ENCODE assay signal across 18 cellular contexts in the genomic region with DNA sequence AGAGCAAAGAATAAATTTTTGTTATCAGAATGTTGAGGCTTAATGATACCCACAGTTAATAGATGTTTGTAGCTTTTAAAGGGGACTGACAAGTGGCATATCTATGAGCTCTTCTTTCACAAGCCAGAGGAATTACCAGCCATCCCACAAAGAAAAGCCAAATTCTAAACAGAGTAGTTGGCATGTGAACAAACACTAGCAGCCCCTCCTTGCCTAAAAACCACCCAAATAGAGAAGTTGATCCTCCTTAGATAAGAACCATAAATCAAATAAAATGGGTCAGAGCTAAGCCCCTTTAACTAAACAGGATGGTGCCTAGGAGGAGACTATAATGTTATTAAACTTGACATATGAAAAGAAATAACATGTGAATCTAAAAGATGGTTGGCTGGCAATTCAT. TPM values are rescaled to one million over a fixed set of nuclear protein-coding genes. Genes with fewer than 3 reads are reported as not detected.
A peak's percentile ranks its signal among the peaks of the same experiment; 100 is the strongest.
DNase-seq lines count a peak whose midpoint lies in the region; ATAC-seq, FAIRE-seq and TF ChIP-seq lines count a peak whose summit lies in the region.
"Had no signal": no experiment of that assay in that cellular context is flagged by ENCODE, and none has a peak within 500 bp of the region (broad histone marks: within the 10 kb centered on the region; RNA-seq: fewer than 3 reads in every experiment).

No MANE protein-coding gene starts in this region.

- no peaks in the 10 kb centered on the region for H4K20me1 ChIP-seq in osteoblast (ENCODE audit: insufficient read depth, low read length)
- no peaks in the 10 kb centered on the region for H4K20me1 ChIP-seq in HepG2 (ENCODE audit: insufficient read depth, low read length)

- TF ChIP-seq CTCF in CD8-positive, alpha-beta T cell (IDR thresholded peaks at IDR 0.05): no peak
- no peak for TF ChIP-seq CTCF in osteoblast (IDR thresholded peaks at IDR 0.05; ENCODE audit: extremely low read depth, low read depth, low read length)
- no peak for TF ChIP-seq CTCF in upper lobe of left lung (IDR thresholded peaks at IDR 0.05)
- TF ChIP-seq CTCF in HepG2 (CRISPR knock-in tag; IDR thresholded peaks at IDR 0.05): no peak

- H3K4me1 ChIP-seq in CD8-positive, alpha-beta T cell (ENCODE audit: insufficient read depth, low read length): peaks cover 65% of the 10 kb centered on the region
- H3K4me1 ChIP-seq in osteoblast (ENCODE audit: insufficient read depth, low read length): peaks cover 16% of the 10 kb centered on the region
- peaks cover 0 to 13% (median 0%) of the 10 kb centered on the region in 4 donors for H3K4me1 ChIP-seq in upper lobe of left lung
- peaks cover 32% of the 10 kb centered on the region for H3K4me1 ChIP-seq in HepG2 (ENCODE audit: insufficient read depth, low read length)
- H3K4me1 ChIP-seq: foreskin keratinocyte had no signal

- peaks cover 80% of the 10 kb centered on the region for H3K4me1 Mint-ChIP-seq in CD8-positive, alpha-beta T cell (ENCODE audit: low read depth)
- peaks cover 82% of the 10 kb centered on the region for H3K4me1 Mint-ChIP-seq in activated naive CD8-positive, alpha-beta T cell (ENCODE audit: low read depth)

- intact Hi-C loops in CD8-positive, alpha-beta T cell (cut with DNase I, micrococcal nuclease): loop anchor here in 1 of 2 experiments (5.0 kb wide), 1 partner anchor 33 kb away; no protein-coding TSS in a partner anchor
- intact Hi-C loops in HepG2 (cut with micrococcal nuclease; ENCODE audit: unreplicated experiment): no loop called here

- H2AFZ ChIP-seq in osteoblast (ENCODE audit: low read length) (no peak overlapping the region), HepG2 (ENCODE audit: low read length) (no peak overlapping the region)

- H3K36me3 Mint-ChIP-seq in CD8-positive, alpha-beta T cell: peaks cover 70% of the 10 kb centered on the region
- H3K36me3 Mint-ChIP-seq in activated naive CD8-positive, alpha-beta T cell: peaks cover 21% of the 10 kb centered on the region

- H3K36me3 ChIP-seq in CD8-positive, alpha-beta T cell (ENCODE audit: insufficient read depth, low read length): peaks cover 15% of the 10 kb centered on the region
- H3K36me3 ChIP-seq in osteoblast (ENCODE audit: insufficient read depth, low read length) (peaks cover 4% of the 10 kb centered on the region), upper lobe of left lung (peaks cover 0 to 28% (median 8%) of the 10 kb centered on the region in 4 donors), HepG2 (replicated peaks in 1 of 2; ENCODE audit: control insufficient read depth in 1 of 2, insufficient read depth in 2 of 2, low read length in 2 of 2) (no peaks in the 10 kb centered on the region)

- BruUV-seq in HepG2 (replicated peaks; lab: Mats Ljungman, UMichigan): no TSS peak

- ATAC-seq in CD8-positive, alpha-beta T cell: no peak
- no peak for ATAC-seq in upper lobe of left lung (ENCODE audit: low FRiP score in 2 of 2)
- ATAC-seq in HepG2: no peak
- ATAC-seq: foreskin keratinocyte, left ventricle myocardium superior had no signal

- CTCF ChIA-PET in CD8-positive, alpha-beta T cell (lab: Charles Lee): interaction anchor here (0.5 to 2.6 kb wide), 5 partner anchors 10 to 66 kb away, joined by 3 to 11 read pairs (median 3); no protein-coding TSS in a partner anchor
- CTCF ChIA-PET in HepG2 (lab: Yijun Ruan, JAX; ENCODE audit: low intra/inter-chr PET ratio, low total read pairs): no interaction called here

- H3K79me2 ChIP-seq in osteoblast (ENCODE audit: insufficient read depth, low read length) (peaks cover 45% of the 10 kb centered on the region), HepG2 (ENCODE audit: insufficient read depth, low read length) (no peaks in the 10 kb centered on the region)

- H3K27ac Mint-ChIP-seq in CD8-positive, alpha-beta T cell: peak overlapping the region; percentile 77
- peak overlapping the region; percentile 78 for H3K27ac Mint-ChIP-seq in activated naive CD8-positive, alpha-beta T cell
- H3K27ac Mint-ChIP-seq: activated B cell treated with CpG ODN at 0.5 μM for 24 hours had no signal

- no peak for FAIRE-seq in HepG2 (lab: Jason Lieb, UNC)
- FAIRE-seq: colon had no signal

- H3K4me3 Mint-ChIP-seq in CD8-positive, alpha-beta T cell: no peak overlapping the region
- H3K4me3 Mint-ChIP-seq in activated naive CD8-positive, alpha-beta T cell: peak overlapping the region; percentile 44
- H3K4me3 Mint-ChIP-seq: activated B cell treated with CpG ODN at 0.5 μM for 24 hours had no signal

- no peak for DNase-seq in CD8-positive, alpha-beta T cell
- DNase-seq in MV-4-11 (lab: John Stamatoyannopoulos, UW): peak; percentile 30
- DNase-seq in osteoblast (ENCODE audit: insufficient read length, low spot score, missing footprints): no peak
- no peak for DNase-seq in upper lobe of left lung
- no peak for DNase-seq in HepG2 (ENCODE audit: low spot score)
- no peak for DNase-seq in SIG-M5 (lab: John Stamatoyannopoulos, UW)
- DNase-seq in SIG-M5 treated with dmso at 0.1 percent for 504 hours (lab: John Stamatoyannopoulos, UW; ENCODE audit: unreplicated experiment): no peak
- DNase-seq: activated B cell treated with CpG ODN at 0.5 μM for 24 hours; activated effector memory CD4-positive, alpha-beta T cell treated with anti-CD3 and anti-CD28 coated beads, Interleukin-2, amount 50 U/mL, for 16 hours; COR-L47; foreskin keratinocyte; left ventricle myocardium superior; NCI-H187; NCI-H524; posterior cingulate gyrus; SW 1271 had no signal

- TF ChIP-seq POLR2A in upper lobe of left lung (IDR thresholded peaks at IDR 0.05): no peak
- TF ChIP-seq POLR2A in HepG2 (IDR thresholded peaks at IDR 0.05; ENCODE audit: insufficient read depth in 1 of 2, low read depth in 2 of 2, low read length in 2 of 2): no peak

- TF ChIP-seq EP300 in upper lobe of left lung (IDR thresholded peaks at IDR 0.05) (no peak), HepG2 (IDR thresholded peaks at IDR 0.05; ENCODE audit: low read depth in 2 of 2, low read length in 2 of 2) (no peak), HepG2 (CRISPR knock-in tag; IDR thresholded peaks at IDR 0.05; ENCODE audit: borderline replicate concordance) (no peak)

- H3K4me2 ChIP-seq in osteoblast (ENCODE audit: insufficient read depth, low read length): no peak overlapping the region
- no peak overlapping the region for H3K4me2 ChIP-seq in HepG2 (ENCODE audit: low read depth, low read length)

- no peak overlapping the region for H3K27ac ChIP-seq in CD8-positive, alpha-beta T cell (ENCODE audit: low read depth, low read length)
- H3K27ac ChIP-seq in osteoblast (ENCODE audit: low read depth, low read length): peak overlapping the region; percentile 86
- H3K27ac ChIP-seq in upper lobe of left lung: no peak overlapping the region
- no peak overlapping the region for H3K27ac ChIP-seq in HepG2 (ENCODE audit: extremely low read length, insufficient read depth, low read length)
- H3K27ac ChIP-seq: foreskin keratinocyte had no signal

- no peaks in the 10 kb centered on the region for H3K27me3 Mint-ChIP-seq in CD8-positive, alpha-beta T cell (ENCODE audit: low read depth)
- no peaks in the 10 kb centered on the region for H3K27me3 Mint-ChIP-seq in activated naive CD8-positive, alpha-beta T cell
- H3K27me3 Mint-ChIP-seq: activated B cell treated with CpG ODN at 0.5 μM for 24 hours had no signal

- H3K4me3 ChIP-seq in CD8-positive, alpha-beta T cell (ENCODE audit: low read depth, low read length): no peak overlapping the region
- no peak overlapping the region for H3K4me3 ChIP-seq in osteoblast (ENCODE audit: insufficient read depth, low read length)
- H3K4me3 ChIP-seq in upper lobe of left lung: no peak overlapping the region
- no peak overlapping the region for H3K4me3 ChIP-seq in HepG2 (replicated peaks in 1 of 3; ENCODE audit: insufficient read depth in 1 of 3, low read depth in 2 of 3, low read length in 3 of 3)

- H3K9me3 ChIP-seq in CD8-positive, alpha-beta T cell (ENCODE audit: low read length): no peaks in the 10 kb centered on the region
- H3K9me3 ChIP-seq in osteoblast (ENCODE audit: low read depth, low read length) (no peaks in the 10 kb centered on the region), upper lobe of left lung (no peaks in the 10 kb centered on the region), HepG2 (ENCODE audit: low read length) (no peaks in the 10 kb centered on the region)

- POLR2A ChIA-PET in CD8-positive, alpha-beta T cell (lab: Charles Lee): interaction anchor here (0.9 to 1.4 kb wide), 2 partner anchors 13 to 20 kb away, joined by 4 to 6 read pairs; no protein-coding TSS in a partner anchor
- POLR2A ChIA-PET in HepG2 (lab: Yijun Ruan, JAX): no interaction called here

- no peak for TF ChIP-seq RAD21 in HepG2 (CRISPR knock-in tag; IDR thresholded peaks at IDR 0.05)

- no peaks in the 10 kb centered on the region for H3K9me3 Mint-ChIP-seq in CD8-positive, alpha-beta T cell
- H3K9me3 Mint-ChIP-seq in activated naive CD8-positive, alpha-beta T cell (ENCODE audit: low read depth): no peaks in the 10 kb centered on the region
- H3K9me3 Mint-ChIP-seq: activated B cell treated with CpG ODN at 0.5 μM for 24 hours had no signal

- H3K9ac ChIP-seq in HepG2 (ENCODE audit: insufficient read depth, low read depth, low read length): no peak overlapping the region

- in situ Hi-C loops in HepG2 (cut with HindIII; ENCODE audit: extremely low pct_ligation_motif_present, low pct_unique_long_range_greater_than_20kb): loop anchor here (10.0 kb wide), 1 partner anchor 61 kb away; a partner anchor contains a TSS

- H3K27me3 ChIP-seq in CD8-positive, alpha-beta T cell (ENCODE audit: insufficient read depth, low read length): no peaks in the 10 kb centered on the region
- no peaks in the 10 kb centered on the region for H3K27me3 ChIP-seq in osteoblast (ENCODE audit: insufficient read depth, low read length)
- H3K27me3 ChIP-seq in upper lobe of left lung: no peaks in the 10 kb centered on the region
- H3K27me3 ChIP-seq in HepG2 (ENCODE audit: control insufficient read depth in 1 of 2, insufficient read depth in 2 of 2, low read length in 2 of 2): no peaks in the 10 kb centered on the region
- H3K27me3 ChIP-seq: foreskin keratinocyte had no signal

RNA-seq across cellular contexts. Expression of a gene that starts 11.4 kb away (rescaled TPM):
- total RNA-seq in CD8-positive, alpha-beta T cell: 10 to 100 TPM; 28.1 to 31.3 TPM
- total RNA-seq in osteoblast (8.5 and 14.5 TPM in 2 replicates), upper lobe of left lung (10 to 100 TPM; 17.2 to 52.8 (median 34.1) TPM), HepG2 (2016; rRNA removed; fragmentation: Illumina TruSeq; extraction: Trizol) (0.90 and 1.7 TPM in 2 replicates)
- 0.81 and 0.88 TPM in 2 replicates for total RNA-seq in HepG2 (2016; cell fraction: cytosol; rRNA removed; fragmentation: Illumina TruSeq; extraction: Trizol; ENCODE audit: low read depth)
- 1.2 and 1.6 TPM in 2 replicates for total RNA-seq in HepG2 (2016; cell fraction: insoluble cytoplasmic fraction; rRNA removed; fragmentation: Illumina TruSeq; extraction: Trizol)
- 1.00 and 1.0 TPM in 2 replicates for total RNA-seq in HepG2 (2016; cell fraction: membrane; rRNA removed; fragmentation: Illumina TruSeq; extraction: Trizol)
- 2.7 and 3.1 TPM in 2 replicates for total RNA-seq in HepG2 (2016; cell fraction: nucleus; rRNA removed; fragmentation: Illumina TruSeq; extraction: Trizol)
- 3.5 and 4.5 TPM in 2 replicates for polyA plus RNA-seq in HepG2 (2011; rRNA removed)
- polyA plus RNA-seq in HepG2 (2011; cell fraction: cytosol; rRNA removed): 2.2 and 2.3 TPM in 2 replicates
- 8.0 and 10.5 TPM in 2 replicates for polyA plus RNA-seq in HepG2 (2011; cell fraction: nucleus; rRNA removed)
- polyA plus RNA-seq in HepG2 (2012): 1.6 and 2.2 TPM in 2 replicates
- polyA plus RNA-seq in HepG2 (2016; cell fraction: cytosol; fragmentation: Illumina TruSeq; extraction: Trizol; ENCODE audit: low read depth): 0.48 and 0.66 TPM in 2 replicates
- polyA plus RNA-seq in HepG2 (2016; cell fraction: insoluble cytoplasmic fraction; fragmentation: Illumina TruSeq; extraction: Trizol; ENCODE audit: low read depth): 1.7 TPM in 2 replicates
- polyA plus RNA-seq in HepG2 (2016; cell fraction: membrane; fragmentation: Illumina TruSeq; extraction: Trizol; ENCODE audit: low read depth): 1.1 and 1.2 TPM in 2 replicates
- polyA plus RNA-seq in HepG2 (2016; cell fraction: nucleus; fragmentation: Illumina TruSeq; extraction: Trizol; ENCODE audit: insufficient read depth, low read depth): 5.5 and 6.2 TPM in 2 replicates
- 3.6 and 4.9 TPM in 2 replicates for polyA minus RNA-seq in HepG2 (2011; rRNA and poly(A)+ RNA removed; ENCODE audit: low replicate concordance)
- 0.79 and 1.2 TPM in 2 replicates for polyA minus RNA-seq in HepG2 (2011; cell fraction: cytosol; rRNA and poly(A)+ RNA removed)
- polyA minus RNA-seq in HepG2 (2011; cell fraction: nucleus; rRNA and poly(A)+ RNA removed): 5.9 and 9.4 TPM in 2 replicates

RNA-seq across cellular contexts. Expression of a gene that starts 14.6 kb away (rescaled TPM):
- 10 to 100 TPM; 56.1 to 56.5 TPM for total RNA-seq in CD8-positive, alpha-beta T cell
- 61.2 and 62.5 TPM in 2 replicates for total RNA-seq in osteoblast
- 10 to 100 TPM; 21.0 to 53.2 (median 40.9) TPM for total RNA-seq in upper lobe of left lung
- total RNA-seq in HepG2 (2016; rRNA removed; fragmentation: Illumina TruSeq; extraction: Trizol): 38.6 and 48.5 TPM in 2 replicates
- total RNA-seq in HepG2 (2016; cell fraction: cytosol; rRNA removed; fragmentation: Illumina TruSeq; extraction: Trizol; ENCODE audit: low read depth): 4.6 and 4.8 TPM in 2 replicates
- 38.4 and 45.8 TPM in 2 replicates for total RNA-seq in HepG2 (2016; cell fraction: insoluble cytoplasmic fraction; rRNA removed; fragmentation: Illumina TruSeq; extraction: Trizol)
- 26.4 and 28.6 TPM in 2 replicates for total RNA-seq in HepG2 (2016; cell fraction: membrane; rRNA removed; fragmentation: Illumina TruSeq; extraction: Trizol)
- total RNA-seq in HepG2 (2016; cell fraction: nucleus; rRNA removed; fragmentation: Illumina TruSeq; extraction: Trizol): 39.6 and 42.4 TPM in 2 replicates
- polyA plus RNA-seq in HepG2 (2011; rRNA removed): 10.9 and 13.5 TPM in 2 replicates
- 6.3 and 10.1 TPM in 2 replicates for polyA plus RNA-seq in HepG2 (2011; cell fraction: cytosol; rRNA removed)
- polyA plus RNA-seq in HepG2 (2011; cell fraction: nucleus; rRNA removed): 9.4 and 11.5 TPM in 2 replicates
- 14.2 and 16.4 TPM in 2 replicates for polyA plus RNA-seq in HepG2 (2012)
- polyA plus RNA-seq in HepG2 (2016; cell fraction: cytosol; fragmentation: Illumina TruSeq; extraction: Trizol; ENCODE audit: low read depth): 2.6 and 2.8 TPM in 2 replicates
- 39.1 and 39.4 TPM in 2 replicates for polyA plus RNA-seq in HepG2 (2016; cell fraction: insoluble cytoplasmic fraction; fragmentation: Illumina TruSeq; extraction: Trizol; ENCODE audit: low read depth)
- 12.9 and 14.8 TPM in 2 replicates for polyA plus RNA-seq in HepG2 (2016; cell fraction: membrane; fragmentation: Illumina TruSeq; extraction: Trizol; ENCODE audit: low read depth)
- 42.3 and 45.0 TPM in 2 replicates for polyA plus RNA-seq in HepG2 (2016; cell fraction: nucleus; fragmentation: Illumina TruSeq; extraction: Trizol; ENCODE audit: insufficient read depth, low read depth)
- 11.3 and 31.2 TPM in 2 replicates for polyA minus RNA-seq in HepG2 (2011; rRNA and poly(A)+ RNA removed; ENCODE audit: low replicate concordance)
- 12.8 and 13.7 TPM in 2 replicates for polyA minus RNA-seq in HepG2 (2011; cell fraction: cytosol; rRNA and poly(A)+ RNA removed)
- 38.5 and 43.5 TPM in 2 replicates for polyA minus RNA-seq in HepG2 (2011; cell fraction: nucleus; rRNA and poly(A)+ RNA removed)

RNA-seq across cellular contexts. Expression of a gene that starts 56.3 kb away (rescaled TPM):
- total RNA-seq in CD8-positive, alpha-beta T cell: not detected
- total RNA-seq in osteoblast: not detected in 2 replicates
- not detected for total RNA-seq in upper lobe of left lung
- total RNA-seq in HepG2 (2016; rRNA removed; fragmentation: Illumina TruSeq; extraction: Trizol): not detected in 2 replicates
- not detected in 2 replicates for total RNA-seq in HepG2 (2016; cell fraction: cytosol; rRNA removed; fragmentation: Illumina TruSeq; extraction: Trizol; ENCODE audit: low read depth)
- not detected in 2 replicates for total RNA-seq in HepG2 (2016; cell fraction: insoluble cytoplasmic fraction; rRNA removed; fragmentation: Illumina TruSeq; extraction: Trizol)
- total RNA-seq in HepG2 (2016; cell fraction: membrane; rRNA removed; fragmentation: Illumina TruSeq; extraction: Trizol): not detected in 2 replicates
- total RNA-seq in HepG2 (2016; cell fraction: nucleus; rRNA removed; fragmentation: Illumina TruSeq; extraction: Trizol): not detected in 2 replicates
- polyA plus RNA-seq in HepG2 (2011; rRNA removed): 0.08 TPM in 1 of 2 replicates, not detected in the other
- polyA plus RNA-seq in HepG2 (2011; cell fraction: cytosol; rRNA removed): not detected in 2 replicates
- polyA plus RNA-seq in HepG2 (2011; cell fraction: nucleus; rRNA removed): not detected in 2 replicates
- polyA plus RNA-seq in HepG2 (2012): not detected in 2 replicates
- not detected in 2 replicates for polyA plus RNA-seq in HepG2 (2016; cell fraction: cytosol; fragmentation: Illumina TruSeq; extraction: Trizol; ENCODE audit: low read depth)
- polyA plus RNA-seq in HepG2 (2016; cell fraction: insoluble cytoplasmic fraction; fragmentation: Illumina TruSeq; extraction: Trizol; ENCODE audit: low read depth): not detected in 2 replicates
- polyA plus RNA-seq in HepG2 (2016; cell fraction: membrane; fragmentation: Illumina TruSeq; extraction: Trizol; ENCODE audit: low read depth): not detected in 2 replicates
- polyA plus RNA-seq in HepG2 (2016; cell fraction: nucleus; fragmentation: Illumina TruSeq; extraction: Trizol; ENCODE audit: insufficient read depth, low read depth): not detected in 2 replicates
- polyA minus RNA-seq in HepG2 (2011; rRNA and poly(A)+ RNA removed; ENCODE audit: low replicate concordance): not detected in 2 replicates
- polyA minus RNA-seq in HepG2 (2011; cell fraction: cytosol; rRNA and poly(A)+ RNA removed): not detected in 2 replicates
- polyA minus RNA-seq in HepG2 (2011; cell fraction: nucleus; rRNA and poly(A)+ RNA removed): not detected in 2 replicates
- total RNA-seq: foreskin keratinocyte, left ventricle myocardium superior had no signal
- polyA plus RNA-seq: foreskin keratinocyte had no signal

RNA-seq across cellular contexts. Expression of a gene that starts 58.2 kb away (rescaled TPM):
- 1 to 10 TPM; 3.7 TPM for total RNA-seq in CD8-positive, alpha-beta T cell
- total RNA-seq in osteoblast (1.4 and 1.8 TPM in 2 replicates), upper lobe of left lung (1 to 10 TPM in 5 of 6 donors, under 1 TPM in 1; 0.33 to 5.4 (median 1.4) TPM), HepG2 (2016; rRNA removed; fragmentation: Illumina TruSeq; extraction: Trizol) (1.5 and 2.3 TPM in 2 replicates)
- not detected in 2 replicates for total RNA-seq in HepG2 (2016; cell fraction: cytosol; rRNA removed; fragmentation: Illumina TruSeq; extraction: Trizol; ENCODE audit: low read depth)
- 1.2 and 3.0 TPM in 2 replicates for total RNA-seq in HepG2 (2016; cell fraction: insoluble cytoplasmic fraction; rRNA removed; fragmentation: Illumina TruSeq; extraction: Trizol)
- 0.59 and 0.71 TPM in 2 replicates for total RNA-seq in HepG2 (2016; cell fraction: membrane; rRNA removed; fragmentation: Illumina TruSeq; extraction: Trizol)
- 9.6 and 10.8 TPM in 2 replicates for total RNA-seq in HepG2 (2016; cell fraction: nucleus; rRNA removed; fragmentation: Illumina TruSeq; extraction: Trizol)
- 0.47 and 0.51 TPM in 2 replicates for polyA plus RNA-seq in HepG2 (2011; rRNA removed)
- 0.07 and 0.14 TPM in 2 replicates for polyA plus RNA-seq in HepG2 (2011; cell fraction: cytosol; rRNA removed)
- 2.1 and 2.4 TPM in 2 replicates for polyA plus RNA-seq in HepG2 (2011; cell fraction: nucleus; rRNA removed)
- 0.43 and 0.69 TPM in 2 replicates for polyA plus RNA-seq in HepG2 (2012)
- polyA plus RNA-seq in HepG2 (2016; cell fraction: cytosol; fragmentation: Illumina TruSeq; extraction: Trizol; ENCODE audit: low read depth): 0.10 and 0.24 TPM in 2 replicates
- 0.83 and 1.1 TPM in 2 replicates for polyA plus RNA-seq in HepG2 (2016; cell fraction: insoluble cytoplasmic fraction; fragmentation: Illumina TruSeq; extraction: Trizol; ENCODE audit: low read depth)
- polyA plus RNA-seq in HepG2 (2016; cell fraction: membrane; fragmentation: Illumina TruSeq; extraction: Trizol; ENCODE audit: low read depth): 0.34 and 0.45 TPM in 2 replicates
- 4.5 and 5.7 TPM in 2 replicates for polyA plus RNA-seq in HepG2 (2016; cell fraction: nucleus; fragmentation: Illumina TruSeq; extraction: Trizol; ENCODE audit: insufficient read depth, low read depth)
- polyA minus RNA-seq in HepG2 (2011; rRNA and poly(A)+ RNA removed; ENCODE audit: low replicate concordance): 3.9 and 7.2 TPM in 2 replicates
- not detected in 2 replicates for polyA minus RNA-seq in HepG2 (2011; cell fraction: cytosol; rRNA and poly(A)+ RNA removed)
- 26.9 and 30.3 TPM in 2 replicates for polyA minus RNA-seq in HepG2 (2011; cell fraction: nucleus; rRNA and poly(A)+ RNA removed)
